1 cellular context compared by ENCODE assay signal in genomic region chr21:34021726-34022125, GRCh38.
TF ChIP-seq lines count a peak whose summit lies in the region.

No MANE protein-coding gene starts in this region.

TF ChIP-seq in GM12878, 131 proteins besides CTCF, POLR2A, EP300 and RAD21:
- TF ChIP-seq, protein P1, sequence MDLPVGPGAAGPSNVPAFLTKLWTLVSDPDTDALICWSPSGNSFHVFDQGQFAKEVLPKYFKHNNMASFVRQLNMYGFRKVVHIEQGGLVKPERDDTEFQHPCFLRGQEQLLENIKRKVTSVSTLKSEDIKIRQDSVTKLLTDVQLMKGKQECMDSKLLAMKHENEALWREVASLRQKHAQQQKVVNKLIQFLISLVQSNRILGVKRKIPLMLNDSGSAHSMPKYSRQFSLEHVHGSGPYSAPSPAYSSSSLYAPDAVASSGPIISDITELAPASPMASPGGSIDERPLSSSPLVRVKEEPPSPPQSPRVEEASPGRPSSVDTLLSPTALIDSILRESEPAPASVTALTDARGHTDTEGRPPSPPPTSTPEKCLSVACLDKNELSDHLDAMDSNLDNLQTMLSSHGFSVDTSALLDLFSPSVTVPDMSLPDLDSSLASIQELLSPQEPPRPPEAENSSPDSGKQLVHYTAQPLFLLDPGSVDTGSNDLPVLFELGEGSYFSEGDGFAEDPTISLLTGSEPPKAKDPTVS (IDR thresholded peaks at IDR 0.05; ENCODE audit: low read depth, low read length): no peak
- TF ChIP-seq, protein P2, sequence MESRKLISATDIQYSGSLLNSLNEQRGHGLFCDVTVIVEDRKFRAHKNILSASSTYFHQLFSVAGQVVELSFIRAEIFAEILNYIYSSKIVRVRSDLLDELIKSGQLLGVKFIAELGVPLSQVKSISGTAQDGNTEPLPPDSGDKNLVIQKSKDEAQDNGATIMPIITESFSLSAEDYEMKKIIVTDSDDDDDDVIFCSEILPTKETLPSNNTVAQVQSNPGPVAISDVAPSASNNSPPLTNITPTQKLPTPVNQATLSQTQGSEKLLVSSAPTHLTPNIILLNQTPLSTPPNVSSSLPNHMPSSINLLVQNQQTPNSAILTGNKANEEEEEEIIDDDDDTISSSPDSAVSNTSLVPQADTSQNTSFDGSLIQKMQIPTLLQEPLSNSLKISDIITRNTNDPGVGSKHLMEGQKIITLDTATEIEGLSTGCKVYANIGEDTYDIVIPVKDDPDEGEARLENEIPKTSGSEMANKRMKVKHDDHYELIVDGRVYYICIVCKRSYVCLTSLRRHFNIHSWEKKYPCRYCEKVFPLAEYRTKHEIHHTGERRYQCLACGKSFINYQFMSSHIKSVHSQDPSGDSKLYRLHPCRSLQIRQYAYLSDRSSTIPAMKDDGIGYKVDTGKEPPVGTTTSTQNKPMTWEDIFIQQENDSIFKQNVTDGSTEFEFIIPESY (IDR thresholded peaks at IDR 0.05): no peak
- TF ChIP-seq NR2C2 (IDR thresholded peaks at IDR 0.05; ENCODE audit: borderline replicate concordance, control insufficient read depth, insufficient read length, low read depth) (no peak), RUNX3 (IDR thresholded peaks at IDR 0.05; ENCODE audit: low read length) (no peak)
